22 cellular contexts compared by ENCODE assay signal in the genomic region with DNA sequence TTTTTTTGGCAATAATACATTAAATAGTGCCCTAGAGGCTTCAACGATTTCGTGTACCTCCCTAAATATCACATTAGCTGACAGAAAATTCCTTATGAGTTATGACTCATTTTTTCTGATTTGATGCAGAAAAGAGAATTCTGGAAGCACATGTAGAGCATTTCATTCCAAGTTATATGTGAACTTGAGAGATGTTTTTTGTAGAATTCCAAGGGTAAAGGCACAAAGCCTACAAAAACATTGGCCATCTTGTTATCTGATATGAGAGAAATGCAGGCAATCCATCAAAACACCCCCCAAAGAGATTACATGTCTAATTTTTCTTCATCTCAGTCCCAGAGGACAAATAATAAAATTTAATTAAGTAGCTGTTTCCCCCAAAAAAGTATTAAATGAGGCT.
"Had no signal": no experiment of that assay in that cellular context is flagged by ENCODE, and none has a peak within 500 bp of the region (broad histone marks: within the 10 kb centered on the region; RNA-seq: fewer than 3 reads in every experiment).

No MANE protein-coding gene starts in this region.

- H3K4me3 ChIP-seq: heart right ventricle, left ventricle myocardium inferior, sigmoid colon, testis had no signal

- H3K9me3 ChIP-seq: left ventricle myocardium inferior, sigmoid colon, testis had no signal

- H3K27ac ChIP-seq: heart right ventricle, left ventricle myocardium inferior, sigmoid colon, testis had no signal

- H3K4me3 Mint-ChIP-seq: activated CD8-positive, alpha-beta memory T cell treated with anti-CD3 and anti-CD28 coated beads, Interleukin-2, amount 10 ng/mL, durations not matched to agents 7 days and 5 days; activated naive CD8-positive, alpha-beta T cell treated with anti-CD3 and anti-CD28 coated beads for 36 hours; memory B cell; natural killer cell treated with Interleukin-12 subunit alpha and Interleukin-12 subunit beta and Interleukin-15 and Interleukin-18, amount 100 ng/mL, for 72 hours; stimulated activated naive CD8-positive, alpha-beta T cell treated with anti-CD3 and anti-CD28 coated beads, Interleukin-15, Interleukin-2, amounts not matched to agents 100 ng/mL and 50 ng/mL, for 24 hours; T-helper 2 cell treated with Interferon-gamma antibody and Interleukin-4, amounts not matched to agents 5 μg/mL and 100 μg/mL, for 36 hours had no signal

- DNase-seq: activated CD8-positive, alpha-beta memory T cell treated with anti-CD3 and anti-CD28 coated beads, Interleukin-2, amount 10 ng/mL, durations not matched to agents 7 days and 5 days; activated gamma-delta T cell treated with Interleukin-2 at 50 U/mL for 16 hours; activated naive CD8-positive, alpha-beta T cell treated with anti-CD3 and anti-CD28 coated beads for 36 hours; activated T-cell treated with anti-CD3 and anti-CD28 coated beads, Interleukin-2, amount 50 U/mL, for 48 hours; anterior cingulate cortex; central memory CD4-positive, alpha-beta T cell; dermis blood vessel endothelial cell; foreskin melanocyte; heart right ventricle; islet precursor cell; left ventricle myocardium inferior; occipital lobe; sigmoid colon; stimulated activated CD4-positive, alpha-beta T cell treated with anti-CD3 and anti-CD28 coated beads, Interleukin-2, amount 100 ng/mL, for 48 hours; stimulated activated CD8-positive, alpha-beta memory T cell treated with anti-CD3 and anti-CD28 coated beads, Interleukin-4, amount 100 ng/mL, for 48 hours; SW 1271; testis had no signal

- H3K36me3 ChIP-seq: heart right ventricle, left ventricle myocardium inferior, sigmoid colon had no signal

- ATAC-seq: activated CD4-positive, CD25-positive, alpha-beta regulatory T cell treated with anti-CD3 and anti-CD28 coated beads, Interleukin-2, amount 50 U/mL, for 24 hours; activated CD8-positive, alpha-beta memory T cell treated with anti-CD3 and anti-CD28 coated beads, Interleukin-2, amount 10 ng/mL, durations not matched to agents 7 days and 5 days; heart right ventricle; natural killer cell treated with Interleukin-12 subunit alpha and Interleukin-12 subunit beta and Interleukin-15 and Interleukin-18, amount 100 ng/mL, for 72 hours had no signal

- H3K27ac Mint-ChIP-seq: activated CD8-positive, alpha-beta memory T cell treated with anti-CD3 and anti-CD28 coated beads, Interleukin-2, amount 10 ng/mL, durations not matched to agents 7 days and 5 days; activated naive CD8-positive, alpha-beta T cell treated with anti-CD3 and anti-CD28 coated beads for 36 hours; memory B cell; natural killer cell treated with Interleukin-12 subunit alpha and Interleukin-12 subunit beta and Interleukin-15 and Interleukin-18, amount 100 ng/mL, for 72 hours; stimulated activated naive CD8-positive, alpha-beta T cell treated with anti-CD3 and anti-CD28 coated beads, Interleukin-15, Interleukin-2, amounts not matched to agents 100 ng/mL and 50 ng/mL, for 24 hours; T-helper 2 cell treated with Interferon-gamma antibody and Interleukin-4, amounts not matched to agents 5 μg/mL and 100 μg/mL, for 36 hours had no signal

- H3K4me1 ChIP-seq: testis had no signal

- H3K36me3 Mint-ChIP-seq: activated CD8-positive, alpha-beta memory T cell treated with anti-CD3 and anti-CD28 coated beads, Interleukin-2, amount 10 ng/mL, durations not matched to agents 7 days and 5 days; activated naive CD8-positive, alpha-beta T cell treated with anti-CD3 and anti-CD28 coated beads for 36 hours; memory B cell; natural killer cell treated with Interleukin-12 subunit alpha and Interleukin-12 subunit beta and Interleukin-15 and Interleukin-18, amount 100 ng/mL, for 72 hours had no signal

- H3K4me1 Mint-ChIP-seq: activated CD8-positive, alpha-beta memory T cell treated with anti-CD3 and anti-CD28 coated beads, Interleukin-2, amount 10 ng/mL, durations not matched to agents 7 days and 5 days; activated naive CD8-positive, alpha-beta T cell treated with anti-CD3 and anti-CD28 coated beads for 36 hours; memory B cell had no signal

- H3K27me3 ChIP-seq: sigmoid colon, testis had no signal

- H3K9me3 Mint-ChIP-seq: activated naive CD8-positive, alpha-beta T cell treated with anti-CD3 and anti-CD28 coated beads for 36 hours; natural killer cell treated with Interleukin-12 subunit alpha and Interleukin-12 subunit beta and Interleukin-15 and Interleukin-18, amount 100 ng/mL, for 72 hours; stimulated activated naive CD8-positive, alpha-beta T cell treated with anti-CD3 and anti-CD28 coated beads, Interleukin-15, Interleukin-2, amounts not matched to agents 100 ng/mL and 50 ng/mL, for 24 hours; T-helper 2 cell treated with Interferon-gamma antibody and Interleukin-4, amounts not matched to agents 5 μg/mL and 100 μg/mL, for 36 hours had no signal
